ENCODE assay signal across 26 cellular contexts in the genomic region with DNA sequence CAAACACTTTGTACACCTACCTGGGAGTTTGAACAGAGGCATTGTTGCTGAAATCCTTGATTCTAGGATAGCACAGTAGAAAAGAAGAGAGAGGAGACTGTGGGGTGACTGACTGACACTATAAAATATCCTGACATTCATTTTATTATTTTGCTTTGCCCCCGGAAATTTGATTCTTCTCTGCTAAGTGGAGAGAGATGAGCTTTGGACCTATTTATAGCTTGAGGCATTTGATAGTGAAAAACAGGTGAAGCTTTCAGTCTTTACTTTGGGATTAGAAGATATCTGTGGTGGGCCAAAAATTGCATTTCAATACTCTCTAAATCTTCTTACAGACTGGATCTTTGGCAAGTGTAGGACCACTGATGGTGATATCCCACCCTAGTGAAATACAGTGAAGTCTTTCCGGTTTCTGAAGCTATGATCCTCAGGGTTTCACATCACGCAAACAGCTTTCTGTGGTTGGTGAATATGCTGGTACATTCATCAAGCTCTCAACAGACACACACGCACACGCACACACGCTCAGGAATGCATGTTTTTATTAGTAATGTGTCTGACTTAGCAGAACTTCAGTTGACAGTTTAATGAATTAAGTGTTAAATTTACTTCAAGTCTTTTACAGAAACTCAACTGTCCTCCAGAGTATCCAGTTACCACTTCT. TPM values are rescaled to one million over a fixed set of nuclear protein-coding genes. Genes with fewer than 3 reads are reported as not detected.
DNase-seq lines count a peak whose midpoint lies in the region; ATAC-seq and TF ChIP-seq lines count a peak whose summit lies in the region.
"Had no signal": no experiment of that assay in that cellular context is flagged by ENCODE, and none has a peak within 500 bp of the region (broad histone marks: within the 10 kb centered on the region; RNA-seq: fewer than 3 reads in every experiment).

Gene AMPD1 (minus strand): TSS at position 117 of the 664 bp plus-strand sequence. CDS start 75 bp downstream, at position 42.

- no peak for TF ChIP-seq CTCF in HFFc6 (IDR thresholded peaks at IDR 0.05)
- no peak for TF ChIP-seq CTCF in nephron progenitor cell (IDR thresholded peaks at IDR 0.05)

- H3K27me3 Mint-ChIP-seq in HFFc6 (ENCODE audit: insufficient read depth) = peaks cover 6% of the 10 kb centered on the region
- H3K27me3 Mint-ChIP-seq in nephron progenitor cell (ENCODE audit: low read depth, poor library complexity) = peaks cover 17% of the 10 kb centered on the region
- H3K27me3 Mint-ChIP-seq in activated T-cell treated with anti-CD3 and anti-CD28 coated beads, Interleukin-2, amount 50 U/mL, for 24 hours = peaks cover 8% of the 10 kb centered on the region

- H3K9me3 Mint-ChIP-seq in HFFc6 (no peaks in the 10 kb centered on the region), nephron progenitor cell (no peaks in the 10 kb centered on the region)
- H3K9me3 Mint-ChIP-seq in activated T-cell treated with anti-CD3 and anti-CD28 coated beads, Interleukin-2, amount 50 U/mL, for 24 hours = no peaks in the 10 kb centered on the region
- H3K9me3 Mint-ChIP-seq: CD8-positive, alpha-beta memory T cell had no signal

- H3K27ac Mint-ChIP-seq in HFFc6 (no peak within 1 kb of the TSS), nephron progenitor cell (no peak within 1 kb of the TSS)
- no peak within 1 kb of the TSS for H3K27ac Mint-ChIP-seq in activated T-cell treated with anti-CD3 and anti-CD28 coated beads, Interleukin-2, amount 50 U/mL, for 24 hours
- H3K27ac Mint-ChIP-seq: activated CD4-positive, alpha-beta T cell treated with anti-CD3 and anti-CD28 coated beads for 36 hours; CD8-positive, alpha-beta memory T cell had no signal

- H3K36me3 Mint-ChIP-seq in HFFc6 (ENCODE audit: low read depth) (no peaks in the 10 kb centered on the region), nephron progenitor cell (ENCODE audit: low read depth) (no peaks in the 10 kb centered on the region)
- H3K36me3 Mint-ChIP-seq in activated T-cell treated with anti-CD3 and anti-CD28 coated beads, Interleukin-2, amount 50 U/mL, for 24 hours (ENCODE audit: low read depth) = no peaks in the 10 kb centered on the region
- H3K36me3 Mint-ChIP-seq: CD8-positive, alpha-beta memory T cell had no signal

- no peak within 1 kb of the TSS for H3K4me3 Mint-ChIP-seq in HFFc6
- H3K4me3 Mint-ChIP-seq in nephron progenitor cell = no peak within 1 kb of the TSS
- H3K4me3 Mint-ChIP-seq in activated T-cell treated with anti-CD3 and anti-CD28 coated beads, Interleukin-2, amount 50 U/mL, for 24 hours = no peak within 1 kb of the TSS
- H3K4me3 Mint-ChIP-seq: activated CD4-positive, alpha-beta T cell treated with anti-CD3 and anti-CD28 coated beads for 36 hours; CD8-positive, alpha-beta memory T cell had no signal

- no peak for ATAC-seq in GM21381 (IDR thresholded peaks at IDR 0.05; ENCODE audit: unreplicated experiment)
- ATAC-seq: A549; activated CD4-positive, alpha-beta T cell treated with anti-CD3 and anti-CD28 coated beads for 36 hours; heart left ventricle; mucosa of descending colon had no signal

- DNase-seq in A172 (ENCODE audit: low spot score) = peak; percentile 9
- DNase-seq in HFFc6 = peak; percentile 41
- DNase-seq in astrocyte of the hippocampus (ENCODE audit: low read depth, low spot score) = peak; percentile 51
- peak; percentile 22 for DNase-seq in kidney glomerular epithelial cell (lab: John Stamatoyannopoulos, UW)
- DNase-seq in nephron progenitor cell = no peak
- no peak for DNase-seq in NCI-H1417 (lab: John Stamatoyannopoulos, UW)
- no peak for DNase-seq in activated T-cell treated with anti-CD3 and anti-CD28 coated beads, Interleukin-2, amount 50 U/mL, for 24 hours
- DNase-seq: activated CD4-positive, alpha-beta T cell treated with anti-CD3 and anti-CD28 coated beads for 36 hours; activated gamma-delta T cell treated with Interleukin-2 at 50 U/mL for 16 hours; anterior cingulate cortex; CD8-positive, alpha-beta memory T cell; colonic mucosa; DND-41; heart left ventricle; Karpas-422; kidney; NCI-H1436 treated with DMSO at 0.1 percent for 48 hours; NCI-H345; posterior cingulate gyrus; stimulated activated CD4-positive, alpha-beta T cell treated with anti-CD3 and anti-CD28 coated beads, Interleukin-12 subunit alpha, Interleukin-12 subunit beta, amount 100 ng/mL, for 4 hours; stimulated activated naive CD4-positive, alpha-beta T cell; T-helper 9 cell had no signal

- H3K4me1 Mint-ChIP-seq in HFFc6 (ENCODE audit: low read depth) = peaks cover 19% of the 10 kb centered on the region
- H3K4me1 Mint-ChIP-seq in nephron progenitor cell = no peaks in the 10 kb centered on the region
- H3K4me1 Mint-ChIP-seq in activated T-cell treated with anti-CD3 and anti-CD28 coated beads, Interleukin-2, amount 50 U/mL, for 24 hours (ENCODE audit: low read depth) = no peaks in the 10 kb centered on the region
- H3K4me1 Mint-ChIP-seq: activated CD4-positive, alpha-beta T cell treated with anti-CD3 and anti-CD28 coated beads for 36 hours; CD8-positive, alpha-beta memory T cell had no signal

RNA-seq across cellular contexts. Expression of gene AMPD1, which starts in this region (rescaled TPM):
- total RNA-seq in A172 (2014; rRNA removed; shearing (Covaris generic)) = 0.60 TPM in 1 of 2 replicates, not detected in the other
- not detected for total RNA-seq in HFFc6 (2021; fragmentation: NEBNext Ultra II Directional; extraction: Animal tissue kit (Norgen Biotek cat#: 25700))
- total RNA-seq: CD8-positive, alpha-beta memory T cell; heart left ventricle; SJSA1 had no signal

Comparison
In these comparisons a context has a peak if more than half of its experiments do, and no peak if none do; other contexts are left out.
1. Peak in DNase-seq in A172; RNA of the gene not detected or under 1 TPM.
2. Peak in DNase-seq in HFFc6; RNA of the gene not detected or under 1 TPM.
3. DNase-seq: peak in astrocyte of the hippocampus (single experiment) and kidney glomerular epithelial cell (single experiment); none in nephron progenitor cell (single experiment), NCI-H1417 (0 of 3) and activated T-cell treated with anti-CD3 and anti-CD28 coated beads, Interleukin-2, amount 50 U/mL, for 24 hours (single experiment).